In the genomic region with DNA sequence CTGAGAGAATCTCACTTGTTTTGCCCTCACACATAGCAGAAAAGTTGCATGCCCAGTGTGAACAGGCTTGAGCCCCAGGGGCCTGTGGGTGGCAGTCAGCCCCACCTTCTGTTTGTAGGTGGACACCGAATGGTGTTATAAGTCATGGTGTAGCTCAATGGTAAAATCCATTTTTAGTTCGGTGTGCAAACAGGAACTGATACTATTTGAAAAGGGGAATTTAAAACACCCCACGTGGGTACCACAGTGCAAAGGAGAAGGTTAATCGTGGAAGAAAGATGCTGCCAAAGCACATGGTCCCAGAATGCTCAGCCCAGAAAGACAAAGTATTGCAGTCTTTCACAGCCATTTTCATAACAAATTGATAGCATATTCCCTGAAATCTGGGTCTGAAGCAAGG, we compare ENCODE assay signal across 11 cellular contexts.
A peak's percentile ranks its signal among the peaks of the same experiment; 100 is the strongest.
DNase-seq lines count a peak whose midpoint lies in the region; ATAC-seq and TF ChIP-seq lines count a peak whose summit lies in the region.
"Had no signal": no experiment of that assay in that cellular context is flagged by ENCODE, and none has a peak within 500 bp of the region (broad histone marks: within the 10 kb centered on the region; RNA-seq: fewer than 3 reads in every experiment).

No MANE protein-coding gene starts in this region.

- TF ChIP-seq POLR2A in spleen (IDR thresholded peaks at IDR 0.05) = no peak

- H3K36me3 ChIP-seq in brain microvascular endothelial cell (replicated peaks) = no peaks in the 10 kb centered on the region
- no peaks in the 10 kb centered on the region for H3K36me3 ChIP-seq in spleen

- ATAC-seq in GM18868 (IDR thresholded peaks at IDR 0.05; ENCODE audit: unreplicated experiment) (peak; percentile 94), GM21717 (IDR thresholded peaks at IDR 0.05; ENCODE audit: unreplicated experiment) (peak; percentile 80), HG03280 (IDR thresholded peaks at IDR 0.05; ENCODE audit: unreplicated experiment) (peak; percentile 70)

- H3K4me1 Mint-ChIP-seq in immature natural killer cell (peaks cover 46 to 53% of the 10 kb centered on the region in 2 donors), glutamatergic neuron (ENCODE audit: low read depth, unreplicated experiment) (peaks cover 2% of the 10 kb centered on the region)

- H3K9me3 Mint-ChIP-seq in immature natural killer cell (no peaks in the 10 kb centered on the region), glutamatergic neuron (ENCODE audit: unreplicated experiment) (peaks cover 2% of the 10 kb centered on the region)

- no peak for TF ChIP-seq CTCF in brain microvascular endothelial cell (IDR thresholded peaks at IDR 0.05; ENCODE audit: low read depth, low read length, missing control alignments)
- TF ChIP-seq CTCF in spleen (IDR thresholded peaks at IDR 0.05 in 8 of 11, conservative IDR thresholded peaks at IDR 0.05 in 3 of 11) = no peak
- TF ChIP-seq CTCF in glutamatergic neuron (IDR thresholded peaks at IDR 0.05; ENCODE audit: partially characterized antibody, unreplicated experiment) = no peak

- H3K4me3 ChIP-seq in brain microvascular endothelial cell (ENCODE audit: low read depth, low read length) = no peak overlapping the region
- H3K4me3 ChIP-seq in spleen = no peak overlapping the region
- H3K4me3 ChIP-seq: lung, skin epidermis had no signal

- H3K4me1 ChIP-seq in spleen = peaks cover 2 to 40% (median 11%) of the 10 kb centered on the region in 6 donors

- H3K27me3 Mint-ChIP-seq in immature natural killer cell (ENCODE audit: low read depth in 3 of 3) = peaks cover 0 to 2% (median 0%) of the 10 kb centered on the region in 3 donors
- no peaks in the 10 kb centered on the region for H3K27me3 Mint-ChIP-seq in glutamatergic neuron (ENCODE audit: unreplicated experiment)

- peaks cover 0 to 14% (median 7%) of the 10 kb centered on the region in 3 donors for H3K36me3 Mint-ChIP-seq in immature natural killer cell
- H3K36me3 Mint-ChIP-seq in glutamatergic neuron (ENCODE audit: unreplicated experiment) = no peaks in the 10 kb centered on the region

- H3K27me3 ChIP-seq in brain microvascular endothelial cell (replicated peaks) (no peaks in the 10 kb centered on the region), spleen (replicated peaks in 1 of 7) (no peaks in the 10 kb centered on the region)

- intact Hi-C loops in spleen (cut with DNase I; ENCODE audit: low total_unique reads) = no loop called here

- in situ Hi-C loops in brain microvascular endothelial cell (cut with HindIII; ENCODE audit: low pct_ligation_motif_present, low sequenced_read_pairs) = no loop called here

- no peak for DNase-seq in immature natural killer cell
- DNase-seq in superior temporal gyrus (ENCODE audit: extremely low spot score) = no peak
- DNase-seq in brain microvascular endothelial cell = no peak
- DNase-seq in spleen = no peak
- DNase-seq in glutamatergic neuron = no peak
- DNase-seq: NCI-H1694 had no signal

- 40 to 69% (median 41%) methylated on average over 4 of the region's 4 CpGs for WGBS in spleen, 5 donors

- H3K4me3 Mint-ChIP-seq in immature natural killer cell (peak overlapping the region in 1 of 5 donors; percentile 40), glutamatergic neuron (ENCODE audit: unreplicated experiment) (no peak overlapping the region)

- H3K27ac Mint-ChIP-seq in immature natural killer cell = peak overlapping the region; percentile 49 to 85 (median 66)
- no peak overlapping the region for H3K27ac Mint-ChIP-seq in glutamatergic neuron (ENCODE audit: unreplicated experiment)

- H3K27ac ChIP-seq in brain microvascular endothelial cell (no peak overlapping the region), spleen (peak overlapping the region in 4 of 8 donors; percentile 30 to 62 (median 40))
- H3K27ac ChIP-seq: skin epidermis had no signal

- no peaks in the 10 kb centered on the region for H3K9me3 ChIP-seq in spleen
